ENCODE assay signal across 1 cellular context in genomic region chr18:23244431-23244830, GRCh38.
A peak's percentile ranks its signal among the peaks of the same experiment; 100 is the strongest.
TF ChIP-seq lines count a peak whose summit lies in the region.

No MANE protein-coding gene starts in this region.

TF ChIP-seq in SK-N-SH, 30 proteins besides CTCF, POLR2A, EP300 and RAD21 (continued from another document):
- TF ChIP-seq ZBTB33 (IDR thresholded peaks at IDR 0.05; ENCODE audit: borderline replicate concordance, low read depth) (no peak), RCOR1 (IDR thresholded peaks at IDR 0.05; ENCODE audit: low read length) (peak; percentile 59; the same call in 1 of the 2 replicates), NRF1 (IDR thresholded peaks at IDR 0.05; ENCODE audit: low read depth, low read length) (no peak), GATA2 (CRISPR knock-in tag; IDR thresholded peaks at IDR 0.05) (0 out of 2 replicates have a peak, but pooled peaks have one; percentile 33), FOXJ3 (CRISPR knock-in tag; IDR thresholded peaks at IDR 0.05) (no peak; the same call in 1 of the 2 replicates), SIN3A (IDR thresholded peaks at IDR 0.05; ENCODE audit: borderline replicate concordance, low read depth, low read length) (no peak), MEF2A (IDR thresholded peaks at IDR 0.05; ENCODE audit: borderline replicate concordance, low read depth) (no peak)
- TF ChIP-seq, protein P1, sequence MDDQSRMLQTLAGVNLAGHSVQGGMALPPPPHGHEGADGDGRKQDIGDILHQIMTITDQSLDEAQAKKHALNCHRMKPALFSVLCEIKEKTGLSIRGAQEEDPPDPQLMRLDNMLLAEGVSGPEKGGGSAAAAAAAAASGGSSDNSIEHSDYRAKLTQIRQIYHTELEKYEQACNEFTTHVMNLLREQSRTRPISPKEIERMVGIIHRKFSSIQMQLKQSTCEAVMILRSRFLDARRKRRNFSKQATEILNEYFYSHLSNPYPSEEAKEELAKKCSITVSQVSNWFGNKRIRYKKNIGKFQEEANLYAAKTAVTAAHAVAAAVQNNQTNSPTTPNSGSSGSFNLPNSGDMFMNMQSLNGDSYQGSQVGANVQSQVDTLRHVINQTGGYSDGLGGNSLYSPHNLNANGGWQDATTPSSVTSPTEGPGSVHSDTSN (IDR thresholded peaks at IDR 0.05): no peak
- TF ChIP-seq, protein P2, sequence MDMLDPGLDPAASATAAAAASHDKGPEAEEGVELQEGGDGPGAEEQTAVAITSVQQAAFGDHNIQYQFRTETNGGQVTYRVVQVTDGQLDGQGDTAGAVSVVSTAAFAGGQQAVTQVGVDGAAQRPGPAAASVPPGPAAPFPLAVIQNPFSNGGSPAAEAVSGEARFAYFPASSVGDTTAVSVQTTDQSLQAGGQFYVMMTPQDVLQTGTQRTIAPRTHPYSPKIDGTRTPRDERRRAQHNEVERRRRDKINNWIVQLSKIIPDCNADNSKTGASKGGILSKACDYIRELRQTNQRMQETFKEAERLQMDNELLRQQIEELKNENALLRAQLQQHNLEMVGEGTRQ (IDR thresholded peaks at IDR 0.05; ENCODE audit: borderline replicate concordance, low read depth, low read length): no peak
- TF ChIP-seq, protein P3, sequence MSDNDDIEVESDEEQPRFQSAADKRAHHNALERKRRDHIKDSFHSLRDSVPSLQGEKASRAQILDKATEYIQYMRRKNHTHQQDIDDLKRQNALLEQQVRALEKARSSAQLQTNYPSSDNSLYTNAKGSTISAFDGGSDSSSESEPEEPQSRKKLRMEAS (IDR thresholded peaks at IDR 0.05; ENCODE audit: low read depth): no peak
